21 cellular contexts compared by ENCODE assay signal in genomic region chr2:188784269-188784762, GRCh38.
DNase-seq lines count a peak whose midpoint lies in the region; ATAC-seq, FAIRE-seq and TF ChIP-seq lines count a peak whose summit lies in the region.
"Had no signal": no experiment of that assay in that cellular context is flagged by ENCODE, and none has a peak within 500 bp of the region (broad histone marks: within the 10 kb centered on the region; RNA-seq: fewer than 3 reads in every experiment).

No MANE protein-coding gene starts in this region.

- no peak for TF ChIP-seq POLR2A in erythroblast (IDR thresholded peaks at IDR 0.05; ENCODE audit: low read length)

- peak; percentile 15 for DNase-seq in ELR (ENCODE audit: low read depth)
- DNase-seq in SJSA1 (ENCODE audit: low read depth in 1 of 2, low spot score in 2 of 2) = no peak
- no peak for DNase-seq in fibroblast of pulmonary artery (ENCODE audit: low read depth)
- no peak for DNase-seq in pancreas
- no peak for DNase-seq in HTR-8/SVneo (ENCODE audit: insufficient read length, low spot score)
- no peak for DNase-seq in HT-29 (ENCODE audit: low spot score)
- no peak for DNase-seq in erythroblast (lab: John Stamatoyannopoulos, UW)
- DNase-seq: aorta, cerebellar nuclear complex, lower lobe of right lung, NCI-H1105, NCI-H2029, NCI-H2227 treated with DMSO at 0.1 percent for 48 hours, NCI-H748 treated with DMSO at 0.1 percent for 48 hours had no signal

- FAIRE-seq in pancreas (lab: Jason Lieb, UNC) (peak; percentile 64), HTR-8/SVneo (lab: Jason Lieb, UNC) (no peak)
- FAIRE-seq: GM12891 had no signal

- H3K27ac ChIP-seq in SJSA1 = 0 out of 2 replicates have a peak overlapping the region, but pooled peaks have one; percentile 9
- no peak overlapping the region for H3K27ac ChIP-seq in pancreas
- H3K27ac ChIP-seq: lower lobe of right lung had no signal

- intact Hi-C loops in pancreas (cut with DNase I) = no loop called here

- no peak for ATAC-seq in pancreas
- ATAC-seq in GM18873 (IDR thresholded peaks at IDR 0.05; ENCODE audit: low FRiP score, unreplicated experiment) = no peak
- ATAC-seq: activated naive CD4-positive, alpha-beta T cell treated with anti-CD3 and anti-CD28 coated beads, Interleukin-2, amount 50 U/mL, for 72 hours; lower lobe of right lung; stimulated activated effector memory CD8-positive, alpha-beta T cell treated with anti-CD3 and anti-CD28 coated beads, Interleukin-12 subunit alpha, Interleukin-12 subunit beta, amount 100 ng/mL, for 72 hours; WTC11 had no signal

- H3K9me3 ChIP-seq in SJSA1 (replicated peaks) (no peaks in the 10 kb centered on the region), pancreas (no peaks in the 10 kb centered on the region)
- H3K9me3 ChIP-seq: esophagus muscularis mucosa, lower lobe of right lung had no signal

- no peaks in the 10 kb centered on the region for H3K36me3 ChIP-seq in SJSA1
- no peaks in the 10 kb centered on the region for H3K36me3 ChIP-seq in pancreas
- H3K36me3 ChIP-seq: esophagus muscularis mucosa, lower lobe of right lung had no signal

- TF ChIP-seq CTCF in fibroblast of pulmonary artery (IDR thresholded peaks at IDR 0.05; ENCODE audit: low read length, missing control alignments) = peak; percentile 23
- TF ChIP-seq CTCF in pancreas (IDR thresholded peaks at IDR 0.05) = no peak

- H3K4me3 ChIP-seq in SJSA1 (no peak overlapping the region), fibroblast of pulmonary artery (replicated peaks; ENCODE audit: low read depth, low read length) (no peak overlapping the region), pancreas (no peak overlapping the region)
- H3K4me3 ChIP-seq: esophagus muscularis mucosa, lower lobe of right lung, skin epidermis had no signal

- peaks cover 44% of the 10 kb centered on the region for H3K4me1 ChIP-seq in SJSA1 (replicated peaks)
- peaks cover 0 to 9% (median 0%) of the 10 kb centered on the region in 3 donors for H3K4me1 ChIP-seq in pancreas
- H3K4me1 ChIP-seq: lower lobe of right lung had no signal

- 82 to 83% methylated on average over 1 of the region's 1 CpG for WGBS in pancreas, 2 donors

- H3K27me3 ChIP-seq in SJSA1 (replicated peaks) = no peaks in the 10 kb centered on the region
- no peaks in the 10 kb centered on the region for H3K27me3 ChIP-seq in pancreas
- H3K27me3 ChIP-seq: esophagus muscularis mucosa had no signal
